Comparison of ENCODE assay signal across 20 cellular contexts in the genomic region with DNA sequence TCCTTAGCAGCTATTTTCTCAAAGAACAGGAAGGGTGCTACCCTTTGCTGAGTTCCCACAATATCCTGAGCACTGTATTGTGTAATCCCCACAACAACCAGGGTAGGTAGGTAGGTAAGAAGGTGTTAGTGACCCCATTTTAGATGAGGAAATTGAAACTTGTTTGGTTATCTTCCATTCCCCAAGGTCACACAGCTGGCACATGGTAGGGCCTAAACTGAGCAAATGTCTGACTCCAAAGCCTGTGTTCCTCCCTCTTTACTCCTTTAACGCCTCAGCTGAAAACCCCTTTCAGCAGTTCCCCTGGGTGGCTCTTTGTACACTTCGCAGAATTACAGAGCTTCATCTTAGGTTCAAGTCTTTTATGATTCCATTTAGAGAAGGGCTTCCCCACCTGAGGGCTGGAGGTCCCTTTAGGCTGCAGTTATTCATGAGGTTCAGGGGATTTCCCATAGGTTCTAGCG. TPM values are rescaled to one million over a fixed set of nuclear protein-coding genes. Genes with fewer than 3 reads are reported as not detected.
DNase-seq lines count a peak whose midpoint lies in the region; ATAC-seq and TF ChIP-seq lines count a peak whose summit lies in the region.
"Had no signal": no experiment of that assay in that cellular context is flagged by ENCODE, and none has a peak within 500 bp of the region (broad histone marks: within the 10 kb centered on the region; RNA-seq: fewer than 3 reads in every experiment).

No MANE protein-coding gene starts in this region.

- ATAC-seq in activated CD4-positive, CD25-positive, alpha-beta regulatory T cell treated with anti-CD3 and anti-CD28 coated beads, Interleukin-2, amount 50 U/mL, for 24 hours, result peak; percentile 28 to 43
- peak; percentile 58 for ATAC-seq in GM21423 (IDR thresholded peaks at IDR 0.05; ENCODE audit: unreplicated experiment)
- ATAC-seq: K562, PC-3, SK-N-SH treated with all-trans-retinoic acid at 6 μM for 48 hours had no signal

- H3K4me1 Mint-ChIP-seq in activated T-helper 2 cell treated with anti-CD3 and anti-CD28 coated beads, Interferon-gamma antibody, Interleukin-2, Interleukin-4, amounts not matched to agents 10 μg/mL and 5 μg/mL and 100 μg/mL, durations not matched to agents 14 hours and 24 hours and 36 hours (ENCODE audit: low read depth), result peaks cover 6% of the 10 kb centered on the region
- H3K4me1 Mint-ChIP-seq in nephron, result no peaks in the 10 kb centered on the region

- no peak overlapping the region for H3K4me3 Mint-ChIP-seq in activated T-helper 2 cell treated with anti-CD3 and anti-CD28 coated beads, Interferon-gamma antibody, Interleukin-2, Interleukin-4, amounts not matched to agents 10 μg/mL and 5 μg/mL and 100 μg/mL, durations not matched to agents 14 hours and 24 hours and 36 hours (ENCODE audit: low read depth)
- no peak overlapping the region for H3K4me3 Mint-ChIP-seq in nephron

- no peak for DNase-seq in activated CD4-positive, CD25-positive, alpha-beta regulatory T cell treated with anti-CD3 and anti-CD28 coated beads, Interleukin-2, amount 50 U/mL, for 72 hours
- no peak for DNase-seq in activated T-helper 2 cell treated with anti-CD3 and anti-CD28 coated beads, Interferon-gamma antibody, Interleukin-2, Interleukin-4, amounts not matched to agents 10 μg/mL and 5 μg/mL and 100 μg/mL, durations not matched to agents 14 hours and 24 hours and 36 hours (ENCODE audit: low spot score)
- no peak for DNase-seq in SJCRH30
- no peak for DNase-seq in COLO829 (ENCODE audit: low spot score)
- DNase-seq in NCI-H2171 treated with DMSO at 0.1 percent for 48 hours (lab: John Stamatoyannopoulos, UW), result no peak
- DNase-seq: Caco-2; H7; NCI-H1436; NCI-H510A; PC-3; stimulated activated CD4-positive, alpha-beta T cell treated with anti-CD3 and anti-CD28 coated beads, Interleukin-2, amount 100 ng/mL, for 24 hours; upper lobe of left lung had no signal

- no peaks in the 10 kb centered on the region for H3K36me3 Mint-ChIP-seq in activated T-helper 2 cell treated with anti-CD3 and anti-CD28 coated beads, Interferon-gamma antibody, Interleukin-2, Interleukin-4, amounts not matched to agents 10 μg/mL and 5 μg/mL and 100 μg/mL, durations not matched to agents 14 hours and 24 hours and 36 hours (ENCODE audit: low read depth)
- H3K36me3 Mint-ChIP-seq in nephron (ENCODE audit: low read depth), result peaks cover 7% of the 10 kb centered on the region

- H3K4me1 ChIP-seq in SJCRH30, result no peaks in the 10 kb centered on the region
- H3K4me1 ChIP-seq: Caco-2, upper lobe of left lung had no signal

- H3K27me3 ChIP-seq in SJCRH30, result no peaks in the 10 kb centered on the region
- H3K27me3 ChIP-seq: cardiac muscle cell, upper lobe of left lung had no signal

- no peak for TF ChIP-seq CTCF in nephron (IDR thresholded peaks at IDR 0.05; ENCODE audit: unreplicated experiment in 3 of 3)

- peaks cover 16% of the 10 kb centered on the region for H3K27me3 Mint-ChIP-seq in activated T-helper 2 cell treated with anti-CD3 and anti-CD28 coated beads, Interferon-gamma antibody, Interleukin-2, Interleukin-4, amounts not matched to agents 10 μg/mL and 5 μg/mL and 100 μg/mL, durations not matched to agents 14 hours and 24 hours and 36 hours (ENCODE audit: low read depth)
- peaks cover 8% of the 10 kb centered on the region for H3K27me3 Mint-ChIP-seq in nephron (ENCODE audit: low read depth)

- peak overlapping the region; percentile 38 for H3K27ac Mint-ChIP-seq in activated T-helper 2 cell treated with anti-CD3 and anti-CD28 coated beads, Interferon-gamma antibody, Interleukin-2, Interleukin-4, amounts not matched to agents 10 μg/mL and 5 μg/mL and 100 μg/mL, durations not matched to agents 14 hours and 24 hours and 36 hours
- H3K27ac Mint-ChIP-seq in nephron, result peak overlapping the region in 2 of 3 experiments; percentile 53 to 58

- no peak overlapping the region for H3K4me3 ChIP-seq in SJCRH30
- H3K4me3 ChIP-seq: cardiac muscle cell, K562, upper lobe of left lung had no signal

- no peaks in the 10 kb centered on the region for H3K36me3 ChIP-seq in SJCRH30
- H3K36me3 ChIP-seq: cardiac muscle cell, upper lobe of left lung had no signal

- H3K27ac ChIP-seq in SJCRH30, result no peak overlapping the region
- H3K27ac ChIP-seq: 22Rv1, cardiac muscle cell, upper lobe of left lung, VCaP had no signal

- peaks cover 7% of the 10 kb centered on the region for H3K9me3 Mint-ChIP-seq in activated T-helper 2 cell treated with anti-CD3 and anti-CD28 coated beads, Interferon-gamma antibody, Interleukin-2, Interleukin-4, amounts not matched to agents 10 μg/mL and 5 μg/mL and 100 μg/mL, durations not matched to agents 14 hours and 24 hours and 36 hours
- H3K9me3 Mint-ChIP-seq in nephron, result peaks cover 7% of the 10 kb centered on the region

- H3K9me3 ChIP-seq in SJCRH30 (replicated peaks), result no peaks in the 10 kb centered on the region
- H3K9me3 ChIP-seq: Caco-2, upper lobe of left lung had no signal

- intact Hi-C loops in activated T-helper 2 cell treated with anti-CD3 and anti-CD28 coated beads, Interferon-gamma antibody, Interleukin-2, Interleukin-4, amounts not matched to agents 10 μg/mL and 5 μg/mL and 100 μg/mL, durations not matched to agents 14 hours and 24 hours and 36 hours (cut with micrococcal nuclease), result no loop called here

RNA-seq across cellular contexts. Expression of gene RIC8B, which starts 26.5 kb away (rescaled TPM):
- 11.4 and 16.4 TPM in 2 replicates for total RNA-seq in activated T-helper 2 cell treated with anti-CD3 and anti-CD28 coated beads, Interferon-gamma antibody, Interleukin-2, Interleukin-4, amounts not matched to agents 10 μg/mL and 5 μg/mL and 100 μg/mL, durations not matched to agents 14 hours and 24 hours and 36 hours
- total RNA-seq in SJCRH30 (2014; rRNA removed; shearing (Covaris generic)), result 12.1 and 14.9 TPM in 2 replicates
